ENCODE assay signal across 10 cellular contexts in genomic region chr14:59511916-59512530, GRCh38. TPM values are rescaled to one million over a fixed set of nuclear protein-coding genes. Genes with fewer than 3 reads are reported as not detected.
A peak's percentile ranks its signal among the peaks of the same experiment; 100 is the strongest.
DNase-seq lines count a peak whose midpoint lies in the region; ATAC-seq, FAIRE-seq and TF ChIP-seq lines count a peak whose summit lies in the region.
"Had no signal": no experiment of that assay in that cellular context is flagged by ENCODE, and none has a peak within 500 bp of the region (broad histone marks: within the 10 kb centered on the region; RNA-seq: fewer than 3 reads in every experiment).

No MANE protein-coding gene starts in this region.

- intact Hi-C loops in activated CD4-positive, alpha-beta T cell treated with anti-CD3 and anti-CD28 coated beads for 36 hours (cut with DNase I, micrococcal nuclease) = loop anchor here (2.0 to 5.0 kb wide), 2 partner anchors 15 to 355 kb away; no protein-coding TSS in a partner anchor

- H3K36me3 ChIP-seq in bronchial epithelial cell (ENCODE audit: control insufficient read depth, insufficient read depth, low read length) = no peaks in the 10 kb centered on the region

- peaks cover 14% of the 10 kb centered on the region for H3K27me3 Mint-ChIP-seq in activated CD4-positive, alpha-beta T cell treated with anti-CD3 and anti-CD28 coated beads for 36 hours

- H3K36me3 Mint-ChIP-seq in activated CD4-positive, alpha-beta T cell treated with anti-CD3 and anti-CD28 coated beads for 36 hours (ENCODE audit: low read depth) = no peaks in the 10 kb centered on the region

- FAIRE-seq in bronchial epithelial cell (lab: Jason Lieb, UNC) = no peak
- FAIRE-seq: G401.6 had no signal

- CTCF ChIA-PET in activated CD4-positive, alpha-beta T cell treated with anti-CD3 and anti-CD28 coated beads for 36 hours (lab: Charles Lee) = interaction anchor here (0.7 to 2.0 kb wide), 8 partner anchors 9 to 651 kb away, joined by 3 to 6 read pairs (median 3); partner anchors contain the start of gene CCDC175

- peaks cover 1% of the 10 kb centered on the region for H3K9me3 Mint-ChIP-seq in activated CD4-positive, alpha-beta T cell treated with anti-CD3 and anti-CD28 coated beads for 36 hours (ENCODE audit: low read depth)
- H3K9me3 Mint-ChIP-seq: activated B cell treated with CpG ODN at 0.5 μM for 24 hours had no signal

- DNase-seq in activated CD4-positive, alpha-beta T cell treated with anti-CD3 and anti-CD28 coated beads for 36 hours = peak; percentile 29
- DNase-seq in activated CD4-positive, alpha-beta T cell treated with anti-CD3 and anti-CD28 coated beads, Interleukin-2, amount 50 U/mL, for 48 hours = no peak
- peak; percentile 35 for DNase-seq in NCI-H1092 (lab: John Stamatoyannopoulos, UW)
- peak; percentile 5 for DNase-seq in bronchial epithelial cell (ENCODE audit: low read depth)
- peak; percentile 26 for DNase-seq in renal cortical epithelial cell (ENCODE audit: low read depth)
- no peak for DNase-seq in dedifferentiated amniotic fluid mesenchymal stem cell (ENCODE audit: extremely low spot score)
- DNase-seq: activated B cell treated with CpG ODN at 0.5 μM for 24 hours had no signal

- no peaks in the 10 kb centered on the region for H3K27me3 ChIP-seq in bronchial epithelial cell (ENCODE audit: control insufficient read depth, insufficient read depth, low read length)

- no peak overlapping the region for H3K4me3 Mint-ChIP-seq in activated CD4-positive, alpha-beta T cell treated with anti-CD3 and anti-CD28 coated beads for 36 hours
- H3K4me3 Mint-ChIP-seq: activated B cell treated with CpG ODN at 0.5 μM for 24 hours had no signal

- H3K4me1 Mint-ChIP-seq in activated CD4-positive, alpha-beta T cell treated with anti-CD3 and anti-CD28 coated beads for 36 hours = no peaks in the 10 kb centered on the region
- H3K4me1 Mint-ChIP-seq: activated B cell treated with CpG ODN at 0.5 μM for 24 hours had no signal

- no peak overlapping the region for H3K4me3 ChIP-seq in bronchial epithelial cell (ENCODE audit: low read depth, low read length)

- peak; percentile 29 for TF ChIP-seq CTCF in bronchial epithelial cell (IDR thresholded peaks at IDR 0.05; ENCODE audit: insufficient read depth, low read length, severe bottlenecking)

- no peak overlapping the region for H3K27ac Mint-ChIP-seq in activated CD4-positive, alpha-beta T cell treated with anti-CD3 and anti-CD28 coated beads for 36 hours
- H3K27ac Mint-ChIP-seq: activated B cell treated with CpG ODN at 0.5 μM for 24 hours had no signal

- POLR2A ChIA-PET in activated CD4-positive, alpha-beta T cell treated with anti-CD3 and anti-CD28 coated beads for 36 hours (lab: Charles Lee) = no interaction called here

- ATAC-seq in activated CD4-positive, alpha-beta T cell treated with anti-CD3 and anti-CD28 coated beads for 36 hours = no peak
- no peak for ATAC-seq in HG03280 (IDR thresholded peaks at IDR 0.05; ENCODE audit: unreplicated experiment)
- no peak for ATAC-seq in GM19324 (IDR thresholded peaks at IDR 0.05; ENCODE audit: low FRiP score, unreplicated experiment)

RNA-seq across cellular contexts. Expression of gene JKAMP, which starts 27.7 kb away (rescaled TPM):
- 10 to 100 TPM; 18.0 to 20.2 TPM for total RNA-seq in activated CD4-positive, alpha-beta T cell treated with anti-CD3 and anti-CD28 coated beads for 36 hours
- total RNA-seq in bronchial epithelial cell = 35.3 and 40.5 TPM in 2 replicates
- total RNA-seq in renal cortical epithelial cell = 136 and 162 TPM in 2 replicates

RNA-seq across cellular contexts. Expression of gene L3HYPDH, which starts 27.8 kb away (rescaled TPM):
- 10 to 100 TPM in 1 of 2 experiments, 1 to 10 TPM in 1; 9.3 to 11.8 TPM for total RNA-seq in activated CD4-positive, alpha-beta T cell treated with anti-CD3 and anti-CD28 coated beads for 36 hours
- total RNA-seq in bronchial epithelial cell (12.2 and 17.1 TPM in 2 replicates), renal cortical epithelial cell (35.6 and 57.3 TPM in 2 replicates)

RNA-seq across cellular contexts. Expression of gene GPR135, which starts 46.8 kb away (rescaled TPM):
- 1 to 10 TPM in 1 of 2 experiments, under 1 TPM in 1; 0.98 to 1.1 TPM for total RNA-seq in activated CD4-positive, alpha-beta T cell treated with anti-CD3 and anti-CD28 coated beads for 36 hours
- total RNA-seq in bronchial epithelial cell (0.26 and 0.64 TPM in 2 replicates), renal cortical epithelial cell (1.2 and 5.7 TPM in 2 replicates)

Comparison
In these comparisons a context has a peak if more than half of its experiments do, and no peak if none do; other contexts are left out.
1. DNase-seq: peak in activated CD4-positive, alpha-beta T cell treated with anti-CD3 and anti-CD28 coated beads for 36 hours (single experiment), NCI-H1092 (single experiment), bronchial epithelial cell (single experiment) and renal cortical epithelial cell (single experiment); none in activated CD4-positive, alpha-beta T cell treated with anti-CD3 and anti-CD28 coated beads, Interleukin-2, amount 50 U/mL, for 48 hours (0 of 2) and dedifferentiated amniotic fluid mesenchymal stem cell (single experiment).